15 cellular contexts compared by ENCODE assay signal in the genomic region with DNA sequence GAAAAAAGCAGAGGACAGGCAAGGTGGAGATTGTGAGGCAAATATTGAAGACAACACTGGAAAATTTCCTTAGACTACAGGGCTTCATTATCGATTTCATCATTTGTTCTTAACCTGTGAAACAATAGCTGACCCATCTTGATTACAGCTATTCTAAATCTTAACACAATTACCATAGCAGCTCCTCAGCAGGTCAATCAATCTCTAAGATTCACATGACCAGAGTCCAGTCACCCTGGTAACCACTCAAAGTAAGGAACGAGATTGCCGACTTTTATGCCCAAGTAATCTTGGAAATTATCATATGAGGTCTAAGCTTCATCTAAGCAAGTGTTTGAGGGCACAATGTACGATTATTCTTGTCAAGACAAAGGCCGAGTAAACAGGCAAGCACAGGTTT.
DNase-seq lines count a peak whose midpoint lies in the region; ATAC-seq lines count a peak whose summit lies in the region.
"Had no signal": no experiment of that assay in that cellular context is flagged by ENCODE, and none has a peak within 500 bp of the region (broad histone marks: within the 10 kb centered on the region; RNA-seq: fewer than 3 reads in every experiment).

No MANE protein-coding gene starts in this region.

- no CpG with 5 or more reads among the region's 5 CpGs for WGBS in neuronal stem cell (ENCODE audit: extremely low coverage in 2 of 2, insufficient read length in 2 of 2, insufficient replicate concordance in 1 of 2), 2 donors

- POLR2A ChIA-PET in CD8-positive, alpha-beta memory T cell (lab: Charles Lee), result no interaction called here

- no peak overlapping the region for H3K27ac ChIP-seq in CD4-positive, CD25-positive, alpha-beta regulatory T cell (ENCODE audit: insufficient read depth, low read length, poor library complexity, severe bottlenecking)
- H3K27ac ChIP-seq in CD8-positive, alpha-beta memory T cell (ENCODE audit: low read depth, low read length), result no peak overlapping the region
- H3K27ac ChIP-seq in neuronal stem cell (replicated peaks; ENCODE audit: low read length), result no peak overlapping the region

- no peak overlapping the region for H2BK120ac ChIP-seq in neuronal stem cell (ENCODE audit: low read depth, low read length)

- no peaks in the 10 kb centered on the region for H3K9me3 Mint-ChIP-seq in CD4-positive, CD25-positive, alpha-beta regulatory T cell
- H3K9me3 Mint-ChIP-seq in CD8-positive, alpha-beta memory T cell, result no peaks in the 10 kb centered on the region
- H3K9me3 Mint-ChIP-seq: CD4-positive, alpha-beta memory T cell; IgD-negative memory B cell had no signal

- H3K14ac ChIP-seq in neuronal stem cell (ENCODE audit: low read length), result no peak overlapping the region

- no peak for DNase-seq in CD4-positive, CD25-positive, alpha-beta regulatory T cell
- DNase-seq in CD8-positive, alpha-beta memory T cell, result no peak
- DNase-seq in cerebellar cortex (ENCODE audit: low spot score) (peak; percentile 35), neuronal stem cell (ENCODE audit: low spot score) (no peak), foreskin melanocyte (no peak), epidermal melanocyte (ENCODE audit: insufficient read length, low spot score) (no peak), HuH-7.5 (ENCODE audit: low spot score) (no peak)
- DNase-seq: ACHN; CD4-positive, alpha-beta memory T cell; NCI-H2029; NCI-H524; Peyer's patch; Right ventricle myocardium superior had no signal

- H3K4me3 ChIP-seq in CD4-positive, CD25-positive, alpha-beta regulatory T cell (ENCODE audit: low read depth, low read length), result no peak overlapping the region
- H3K4me3 ChIP-seq in CD8-positive, alpha-beta memory T cell (ENCODE audit: low read length), result no peak overlapping the region
- no peak overlapping the region for H3K4me3 ChIP-seq in neuronal stem cell (ENCODE audit: low read length in 2 of 2)
- H3K4me3 ChIP-seq: Peyer's patch had no signal

- H3K79me1 ChIP-seq in neuronal stem cell (ENCODE audit: low read depth, low read length), result no peaks in the 10 kb centered on the region

- no peak overlapping the region for H2BK15ac ChIP-seq in neuronal stem cell (ENCODE audit: low read length)

- CTCF ChIA-PET in CD8-positive, alpha-beta memory T cell (lab: Charles Lee), result interaction anchor here (0.8 to 2.5 kb wide), 5 partner anchors 10 to 393 kb away, joined by 3 to 14 read pairs (median 11); no protein-coding TSS in a partner anchor

- H3K18ac ChIP-seq in neuronal stem cell (ENCODE audit: low read length), result no peak overlapping the region

- no peaks in the 10 kb centered on the region for H3K9me3 ChIP-seq in CD4-positive, CD25-positive, alpha-beta regulatory T cell (ENCODE audit: control insufficient read depth in 2 of 2, low read length in 2 of 2)
- H3K9me3 ChIP-seq in CD8-positive, alpha-beta memory T cell (ENCODE audit: low read length), result no peaks in the 10 kb centered on the region
- no peaks in the 10 kb centered on the region for H3K9me3 ChIP-seq in neuronal stem cell (replicated peaks in 1 of 2; ENCODE audit: control insufficient read depth in 2 of 2, insufficient read depth in 1 of 2, low read depth in 1 of 2, low read length in 2 of 2)
- H3K9me3 ChIP-seq: Peyer's patch had no signal

- H3K4me3 Mint-ChIP-seq in CD4-positive, CD25-positive, alpha-beta regulatory T cell, result no peak overlapping the region
- no peak overlapping the region for H3K4me3 Mint-ChIP-seq in CD8-positive, alpha-beta memory T cell
- H3K4me3 Mint-ChIP-seq: CD4-positive, alpha-beta memory T cell; IgD-negative memory B cell had no signal

- no peak overlapping the region for H2BK12ac ChIP-seq in neuronal stem cell (ENCODE audit: low read length)

- H3K4me2 ChIP-seq in neuronal stem cell (ENCODE audit: insufficient read depth, low read length, poor library complexity, severe bottlenecking), result no peak overlapping the region

- H3K27ac Mint-ChIP-seq in CD4-positive, CD25-positive, alpha-beta regulatory T cell, result peak overlapping the region in 2 of 3 donors; percentile 22 to 53
- H3K27ac Mint-ChIP-seq in CD8-positive, alpha-beta memory T cell, result peak overlapping the region in 6 of 8 donors; percentile 4 to 76 (median 8)
- H3K27ac Mint-ChIP-seq: IgD-negative memory B cell had no signal

- H3K4ac ChIP-seq in neuronal stem cell (ENCODE audit: low read length), result no peak overlapping the region

- H4K91ac ChIP-seq in neuronal stem cell (ENCODE audit: low read depth, low read length, poor library complexity), result no peak overlapping the region

- H3K23ac ChIP-seq in neuronal stem cell (ENCODE audit: low read depth, low read length, poor library complexity), result no peak overlapping the region

- H3K36me3 ChIP-seq in CD4-positive, CD25-positive, alpha-beta regulatory T cell (ENCODE audit: control insufficient read depth, insufficient read depth, low read length), result peaks cover 34% of the 10 kb centered on the region
- H3K36me3 ChIP-seq in CD8-positive, alpha-beta memory T cell (ENCODE audit: insufficient read depth, low read length), result peaks cover 5% of the 10 kb centered on the region
- no peaks in the 10 kb centered on the region for H3K36me3 ChIP-seq in neuronal stem cell (replicated peaks in 1 of 2; ENCODE audit: control insufficient read depth in 2 of 2, insufficient read depth in 2 of 2, low read length in 2 of 2)

- no peaks in the 10 kb centered on the region for H3K27me3 Mint-ChIP-seq in CD4-positive, CD25-positive, alpha-beta regulatory T cell
- H3K27me3 Mint-ChIP-seq in CD8-positive, alpha-beta memory T cell, result no peaks in the 10 kb centered on the region
- H3K27me3 Mint-ChIP-seq: CD4-positive, alpha-beta memory T cell; IgD-negative memory B cell had no signal

- H3K4me1 Mint-ChIP-seq in CD4-positive, CD25-positive, alpha-beta regulatory T cell, result peaks cover 4 to 20% (median 6%) of the 10 kb centered on the region in 4 donors
- H3K4me1 Mint-ChIP-seq in CD8-positive, alpha-beta memory T cell, result peaks cover 5 to 19% (median 14%) of the 10 kb centered on the region in 3 donors
- H3K4me1 Mint-ChIP-seq: IgD-negative memory B cell had no signal

- H2BK5ac ChIP-seq in neuronal stem cell (ENCODE audit: low read length), result no peak overlapping the region

- H3K4me1 ChIP-seq in CD4-positive, CD25-positive, alpha-beta regulatory T cell (ENCODE audit: control insufficient read depth, insufficient read depth, low read length, poor library complexity, severe bottlenecking), result no peaks in the 10 kb centered on the region
- no peaks in the 10 kb centered on the region for H3K4me1 ChIP-seq in CD8-positive, alpha-beta memory T cell (ENCODE audit: insufficient read depth, low read length)
- peaks cover 0 to 5% of the 10 kb centered on the region in 2 donors for H3K4me1 ChIP-seq in neuronal stem cell (ENCODE audit: control insufficient read depth in 2 of 2, insufficient read depth in 1 of 2, low read depth in 1 of 2, low read length in 2 of 2)

- no peak overlapping the region for H2AK5ac ChIP-seq in neuronal stem cell (ENCODE audit: low read depth, low read length)

- ATAC-seq in CD4-positive, CD25-positive, alpha-beta regulatory T cell (ENCODE audit: low read depth in 2 of 2), result no peak
- ATAC-seq: HCT116 had no signal

- H2AFZ ChIP-seq in neuronal stem cell (ENCODE audit: low read length), result peak overlapping the region; percentile 8

- no peak overlapping the region for H3K9ac ChIP-seq in neuronal stem cell (ENCODE audit: low read depth, low read length, poor library complexity)

- H4K8ac ChIP-seq in neuronal stem cell (ENCODE audit: low read depth, low read length), result no peak overlapping the region

- H3K27me3 ChIP-seq in CD4-positive, CD25-positive, alpha-beta regulatory T cell (ENCODE audit: control insufficient read depth, insufficient read depth, low read length), result no peaks in the 10 kb centered on the region
- no peaks in the 10 kb centered on the region for H3K27me3 ChIP-seq in CD8-positive, alpha-beta memory T cell (ENCODE audit: insufficient read depth, low read length, poor library complexity, severe bottlenecking)
- H3K27me3 ChIP-seq in neuronal stem cell (ENCODE audit: control insufficient read depth in 3 of 3, insufficient read depth in 3 of 3, low read depth in 1 of 3, low read length in 3 of 3), result no peaks in the 10 kb centered on the region
- H3K27me3 ChIP-seq: Peyer's patch had no signal

- H3K36me3 Mint-ChIP-seq in CD4-positive, CD25-positive, alpha-beta regulatory T cell, result peaks cover 32% of the 10 kb centered on the region
- H3K36me3 Mint-ChIP-seq in CD8-positive, alpha-beta memory T cell, result peaks cover 10 to 49% (median 30%) of the 10 kb centered on the region in 3 donors
- H3K36me3 Mint-ChIP-seq: IgD-negative memory B cell had no signal
